12 cellular contexts compared by ENCODE assay signal in genomic region chr14:93049867-93050331, GRCh38.
DNase-seq lines count a peak whose midpoint lies in the region; ATAC-seq and TF ChIP-seq lines count a peak whose summit lies in the region.
"Had no signal": no experiment of that assay in that cellular context is flagged by ENCODE, and none has a peak within 500 bp of the region (broad histone marks: within the 10 kb centered on the region; RNA-seq: fewer than 3 reads in every experiment).

No MANE protein-coding gene starts in this region.

- H4K20me1 ChIP-seq in neural progenitor cell (ENCODE audit: low read depth): peaks cover 75% of the 10 kb centered on the region

- peaks cover 6% of the 10 kb centered on the region for H3K9me3 Mint-ChIP-seq in neural progenitor cell

- no peaks in the 10 kb centered on the region for H3K9me3 ChIP-seq in neural progenitor cell (ENCODE audit: low read depth)
- H3K9me3 ChIP-seq in aorta (ENCODE audit: control insufficient read depth, low read length): no peaks in the 10 kb centered on the region

- TF ChIP-seq CTCF in neural progenitor cell (IDR thresholded peaks at IDR 0.05): no peak

- H3K36me3 ChIP-seq in neural progenitor cell (no peaks in the 10 kb centered on the region), aorta (ENCODE audit: control insufficient read depth in 1 of 2, insufficient read depth in 2 of 2, low read length in 1 of 2) (no peaks in the 10 kb centered on the region)

- H3K27me3 ChIP-seq in neural progenitor cell (peaks cover 27% of the 10 kb centered on the region), aorta (ENCODE audit: control insufficient read depth in 1 of 2, insufficient read depth in 2 of 2, low read length in 1 of 2) (no peaks in the 10 kb centered on the region)

- H3K27me3 Mint-ChIP-seq in neural progenitor cell (ENCODE audit: insufficient read depth, low read depth): peaks cover 27% of the 10 kb centered on the region
- H3K27me3 Mint-ChIP-seq: activated CD4-positive, alpha-beta T cell treated with anti-CD3 and anti-CD28 coated beads for 36 hours had no signal

- ATAC-seq in Right ventricle myocardium superior (ENCODE audit: poor library complexity): peak; percentile 13
- ATAC-seq in Right ventricle myocardium inferior: no peak
- peak; percentile 48 for ATAC-seq in aorta (ENCODE audit: low FRiP score)
- ATAC-seq in GM19463 (IDR thresholded peaks at IDR 0.05; ENCODE audit: unreplicated experiment): no peak
- no peak for ATAC-seq in HG02798 (IDR thresholded peaks at IDR 0.05; ENCODE audit: poor library complexity, unreplicated experiment)
- ATAC-seq: activated CD4-positive, alpha-beta T cell treated with anti-CD3 and anti-CD28 coated beads for 36 hours had no signal

- no peak overlapping the region for H3K27ac ChIP-seq in neural progenitor cell
- no peak overlapping the region for H3K27ac ChIP-seq in aorta (ENCODE audit: low read depth in 1 of 2, low read length in 2 of 2)

- intact Hi-C loops in Right ventricle myocardium superior (cut with DNase I) (no loop called here), Right ventricle myocardium inferior (cut with DNase I) (no loop called here), aorta (cut with DNase I) (no loop called here)

- peak; percentile 45 for DNase-seq in Right ventricle myocardium superior
- DNase-seq in Right ventricle myocardium inferior (ENCODE audit: missing footprints): no peak
- DNase-seq in fibroblast of peridontal ligament (ENCODE audit: extremely low read depth): peak; percentile 39
- peak; percentile 41 for DNase-seq in neural progenitor cell (ENCODE audit: low spot score)
- DNase-seq in aorta: no peak
- DNase-seq in NCI-H510A (lab: John Stamatoyannopoulos, UW): no peak
- DNase-seq: activated CD4-positive, alpha-beta T cell treated with anti-CD3 and anti-CD28 coated beads for 36 hours; left cardiac atrium; NCI-H1105; NCI-H82 had no signal

- H2AFZ ChIP-seq in neural progenitor cell (replicated peaks): no peak overlapping the region

- H3K4me2 ChIP-seq in neural progenitor cell: peak overlapping the region; percentile 20

- H3K27ac Mint-ChIP-seq in neural progenitor cell: no peak overlapping the region

- no peaks in the 10 kb centered on the region for H3K36me3 Mint-ChIP-seq in neural progenitor cell

- WGBS in aorta, 2 donors: 6 to 8% methylated on average over 12 of the region's 12 CpGs

- H3K4me1 Mint-ChIP-seq in neural progenitor cell: peaks cover 35% of the 10 kb centered on the region
- H3K4me1 Mint-ChIP-seq: activated CD4-positive, alpha-beta T cell treated with anti-CD3 and anti-CD28 coated beads for 36 hours had no signal

- peaks cover 17% of the 10 kb centered on the region for H3F3A ChIP-seq in neural progenitor cell (ENCODE audit: low read depth)

- H3K4me3 ChIP-seq in neural progenitor cell (no peak overlapping the region), aorta (ENCODE audit: low read length in 2 of 2) (no peak overlapping the region)

- no peak overlapping the region for H3K9ac ChIP-seq in neural progenitor cell

- H3K4me1 ChIP-seq in neural progenitor cell (peaks cover 34% of the 10 kb centered on the region), aorta (ENCODE audit: control insufficient read depth in 1 of 2, insufficient read depth in 2 of 2, low read length in 2 of 2) (no peaks in the 10 kb centered on the region)

- H3K4me3 Mint-ChIP-seq in neural progenitor cell: no peak overlapping the region
- H3K4me3 Mint-ChIP-seq: activated CD4-positive, alpha-beta T cell treated with anti-CD3 and anti-CD28 coated beads for 36 hours had no signal

- H3K79me2 ChIP-seq in neural progenitor cell (ENCODE audit: low read depth): no peaks in the 10 kb centered on the region

Comparison
In these comparisons a context has a peak if more than half of its experiments do, and no peak if none do; other contexts are left out.
1. ATAC-seq: peak in Right ventricle myocardium superior (single experiment) and aorta (single experiment); none in Right ventricle myocardium inferior (single experiment), GM19463 (single experiment) and HG02798 (single experiment).
2. DNase-seq: peak in Right ventricle myocardium superior (single experiment), fibroblast of peridontal ligament (single experiment) and neural progenitor cell (single experiment); none in Right ventricle myocardium inferior (single experiment), aorta (0 of 2) and NCI-H510A (single experiment).